In the genomic region with DNA sequence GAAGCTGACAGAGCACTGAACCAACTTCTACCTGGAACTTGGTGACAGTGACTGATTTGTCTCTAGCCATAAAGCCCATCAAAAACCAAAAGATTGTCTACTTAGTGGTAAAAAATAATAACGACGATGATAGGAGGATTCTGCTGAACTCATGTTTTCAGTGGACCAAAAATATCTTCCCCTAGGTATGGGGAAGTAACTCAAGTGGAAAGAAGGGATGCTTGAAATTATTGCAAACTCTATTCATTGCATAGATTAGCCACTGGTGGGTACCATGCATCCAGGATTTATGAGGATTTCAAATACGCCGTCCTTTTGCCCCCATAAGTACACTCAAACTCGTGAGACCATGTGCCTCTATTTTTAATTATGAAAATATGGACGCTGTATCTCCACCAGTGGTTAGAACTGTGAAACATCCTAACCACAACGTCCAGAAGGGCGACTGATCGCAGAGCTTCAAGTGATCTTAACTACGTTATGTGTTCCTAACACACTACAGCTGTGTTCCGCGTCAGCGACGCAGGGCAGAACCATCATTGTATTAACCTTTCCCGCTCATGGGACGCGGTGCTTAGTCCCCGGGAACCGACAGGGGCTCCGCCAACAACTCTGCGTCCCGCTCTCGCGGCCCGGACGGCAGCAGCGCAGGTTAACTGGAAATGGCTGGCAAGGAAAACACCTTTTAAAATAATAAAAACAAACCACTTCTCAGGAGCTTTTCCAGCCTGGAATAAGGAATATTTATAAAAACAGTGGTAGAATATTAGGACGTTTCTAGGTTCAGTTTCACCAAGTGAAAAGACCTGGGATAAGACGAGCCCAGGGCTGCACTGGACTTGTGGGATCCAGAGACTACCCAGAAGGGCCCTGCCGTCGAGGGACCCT, we compare ENCODE assay signal across 9 cellular contexts. TPM values are rescaled to one million over a fixed set of nuclear protein-coding genes. Genes with fewer than 3 reads are reported as not detected.
DNase-seq lines count a peak whose midpoint lies in the region; ATAC-seq and TF ChIP-seq lines count a peak whose summit lies in the region.
"Had no signal": no experiment of that assay in that cellular context is flagged by ENCODE, and none has a peak within 500 bp of the region (broad histone marks: within the 10 kb centered on the region; RNA-seq: fewer than 3 reads in every experiment).

No MANE protein-coding gene starts in this region.

- 1% methylated on average over 25 of the region's 31 CpGs for WGBS in esophagus muscularis mucosa

- H3K9me2 ChIP-seq in OCI-LY7 (ENCODE audit: insufficient read depth, low read length): no peaks in the 10 kb centered on the region

- peak overlapping the region; percentile 81 for H3K27ac ChIP-seq in OCI-LY7 (ENCODE audit: low read depth, low read length, poor library complexity, severe bottlenecking)
- peak overlapping the region; percentile 88 to 93 (median 90) for H3K27ac ChIP-seq in esophagus muscularis mucosa (replicated peaks in 1 of 4)
- H3K27ac ChIP-seq in naive thymus-derived CD4-positive, alpha-beta T cell (ENCODE audit: low read depth, low read length): peak overlapping the region; percentile 91

- peaks cover 0 to 3% (median 0%) of the 10 kb centered on the region in 11 donors for H3K9me3 Mint-ChIP-seq in naive thymus-derived CD4-positive, alpha-beta T cell
- H3K9me3 Mint-ChIP-seq in stimulated activated naive CD8-positive, alpha-beta T cell treated with anti-CD3 and anti-CD28 coated beads, Interleukin-15, Interleukin-2, amounts not matched to agents 100 ng/mL and 50 ng/mL, for 24 hours: no peaks in the 10 kb centered on the region

- H3K27me3 Mint-ChIP-seq in naive thymus-derived CD4-positive, alpha-beta T cell: peaks cover 0 to 2% (median 0%) of the 10 kb centered on the region in 5 donors
- H3K27me3 Mint-ChIP-seq in stimulated activated naive CD8-positive, alpha-beta T cell treated with anti-CD3 and anti-CD28 coated beads, Interleukin-15, Interleukin-2, amounts not matched to agents 100 ng/mL and 50 ng/mL, for 24 hours: no peaks in the 10 kb centered on the region

- TF ChIP-seq CTCF in BJ (IDR thresholded peaks at IDR 0.05; ENCODE audit: insufficient read depth, low read depth, low read length) (0 out of 2 replicates have a peak, but pooled peaks have one; percentile 26), OCI-LY7 (conservative IDR thresholded peaks at IDR 0.05; ENCODE audit: low read length) (0 out of 2 replicates have a peak, but pooled peaks have one; percentile 36), esophagus muscularis mucosa (IDR thresholded peaks at IDR 0.05) (peak in 1 of 3 experiments; percentile 25)

- H3K36me3 ChIP-seq in BJ (ENCODE audit: control insufficient read depth, insufficient read depth, low read length): peaks cover 1% of the 10 kb centered on the region
- peaks cover 33% of the 10 kb centered on the region for H3K36me3 ChIP-seq in OCI-LY7 (ENCODE audit: insufficient read depth, low read length)
- H3K36me3 ChIP-seq in esophagus muscularis mucosa: peaks cover 7 to 30% (median 14%) of the 10 kb centered on the region in 4 donors
- H3K36me3 ChIP-seq in naive thymus-derived CD4-positive, alpha-beta T cell (ENCODE audit: control insufficient read depth in 2 of 3, insufficient read depth in 3 of 3, low read length in 3 of 3): peaks cover 14 to 27% (median 15%) of the 10 kb centered on the region in 3 experiments

- ATAC-seq in GM19328 (IDR thresholded peaks at IDR 0.05; ENCODE audit: unreplicated experiment): peak; percentile 33
- ATAC-seq in HG03521 (IDR thresholded peaks at IDR 0.05; ENCODE audit: unreplicated experiment): peak; percentile 28
- peak; percentile 10 for ATAC-seq in naive thymus-derived CD4-positive, alpha-beta T cell

- CTCF ChIA-PET in BJ (lab: Yijun Ruan, JAX): interaction anchor here (0.9 kb wide), 1 partner anchor 66 kb away, joined by 3 read pairs; no protein-coding TSS in a partner anchor
- CTCF ChIA-PET in OCI-LY7 (lab: Charles Lee; ENCODE audit: unreplicated experiment): no interaction called here
- CTCF ChIA-PET in naive thymus-derived CD4-positive, alpha-beta T cell (lab: Charles Lee): interaction anchor here (2.0 kb wide), 1 partner anchor 80 kb away, joined by 8 read pairs; a partner anchor contains a TSS

- no peak for TF ChIP-seq EP300 in esophagus muscularis mucosa (IDR thresholded peaks at IDR 0.05)

- DNase-seq in BJ (ENCODE audit: low read depth) (peak; percentile 1), OCI-LY7 (ENCODE audit: low spot score) (peak; percentile 83), activated T-cell treated with anti-CD3 and anti-CD28 coated beads for 48 hours (ENCODE audit: low read depth) (peak; percentile 51), esophagus muscularis mucosa (ENCODE audit: extremely low spot score) (no peak)
- peak in 8 of 9 donors; percentile 11 to 61 (median 40) for DNase-seq in naive thymus-derived CD4-positive, alpha-beta T cell

- peaks cover 2 to 18% (median 12%) of the 10 kb centered on the region in 5 donors for H3K36me3 Mint-ChIP-seq in naive thymus-derived CD4-positive, alpha-beta T cell
- H3K36me3 Mint-ChIP-seq in stimulated activated naive CD8-positive, alpha-beta T cell treated with anti-CD3 and anti-CD28 coated beads, Interleukin-15, Interleukin-2, amounts not matched to agents 100 ng/mL and 50 ng/mL, for 24 hours (ENCODE audit: low read depth): peaks cover 20% of the 10 kb centered on the region

- H3K4me1 ChIP-seq in OCI-LY7 (ENCODE audit: insufficient read depth, low read length, poor library complexity, severe bottlenecking) (peaks cover 14% of the 10 kb centered on the region), esophagus muscularis mucosa (peaks cover 21 to 33% (median 32%) of the 10 kb centered on the region in 4 donors)
- peaks cover 13 to 23% of the 10 kb centered on the region in 2 donors for H3K4me1 ChIP-seq in naive thymus-derived CD4-positive, alpha-beta T cell (ENCODE audit: control insufficient read depth in 2 of 2, insufficient read depth in 2 of 2, low read length in 2 of 2)

- intact Hi-C loops in OCI-LY7 (cut with micrococcal nuclease; ENCODE audit: unreplicated experiment): loop anchor here (1.0 to 5.0 kb wide), 6 partner anchors 60 to 705 kb away; a partner anchor contains a TSS
- intact Hi-C loops in esophagus muscularis mucosa (cut with DNase I): no loop called here
- intact Hi-C loops in naive thymus-derived CD4-positive, alpha-beta T cell (cut with micrococcal nuclease): loop anchor here (1.0 to 5.0 kb wide), 25 partner anchors 63 to 1477 kb away; a partner anchor contains a TSS

- H3K4me3 ChIP-seq in BJ (ENCODE audit: low read depth, low read length) (peak overlapping the region; percentile 89), OCI-LY7 (ENCODE audit: low read depth, low read length, poor library complexity, severe bottlenecking) (peak overlapping the region; percentile 84), esophagus muscularis mucosa (peak overlapping the region; percentile 87 to 98 (median 92))
- peak overlapping the region; percentile 85 for H3K4me3 ChIP-seq in naive thymus-derived CD4-positive, alpha-beta T cell (ENCODE audit: low read length)

- H3K27me3 ChIP-seq in BJ (ENCODE audit: control insufficient read depth, insufficient read depth, low read length) (no peaks in the 10 kb centered on the region), esophagus muscularis mucosa (no peaks in the 10 kb centered on the region)
- H3K27me3 ChIP-seq in naive thymus-derived CD4-positive, alpha-beta T cell (ENCODE audit: control insufficient read depth in 2 of 2, insufficient read depth in 2 of 2, low read length in 2 of 2): no peaks in the 10 kb centered on the region

- H4K20me1 ChIP-seq in OCI-LY7 (ENCODE audit: insufficient read depth, low read length): no peaks in the 10 kb centered on the region

- peaks cover 22 to 59% (median 48%) of the 10 kb centered on the region in 7 donors for H3K4me1 Mint-ChIP-seq in naive thymus-derived CD4-positive, alpha-beta T cell
- H3K4me1 Mint-ChIP-seq in stimulated activated naive CD8-positive, alpha-beta T cell treated with anti-CD3 and anti-CD28 coated beads, Interleukin-15, Interleukin-2, amounts not matched to agents 100 ng/mL and 50 ng/mL, for 24 hours (ENCODE audit: low read depth): peaks cover 41% of the 10 kb centered on the region

- H3K4me2 ChIP-seq in OCI-LY7 (ENCODE audit: low read length): peak overlapping the region; percentile 90

- no peaks in the 10 kb centered on the region for H3K9me3 ChIP-seq in OCI-LY7 (ENCODE audit: low read length)
- no peaks in the 10 kb centered on the region for H3K9me3 ChIP-seq in esophagus muscularis mucosa
- no peaks in the 10 kb centered on the region for H3K9me3 ChIP-seq in naive thymus-derived CD4-positive, alpha-beta T cell (ENCODE audit: control insufficient read depth in 2 of 3, low read length in 3 of 3)

- peak overlapping the region; percentile 86 to 96 (median 90) for H3K4me3 Mint-ChIP-seq in naive thymus-derived CD4-positive, alpha-beta T cell
- H3K4me3 Mint-ChIP-seq in stimulated activated naive CD8-positive, alpha-beta T cell treated with anti-CD3 and anti-CD28 coated beads, Interleukin-15, Interleukin-2, amounts not matched to agents 100 ng/mL and 50 ng/mL, for 24 hours: peak overlapping the region; percentile 93

- no peak for TF ChIP-seq POLR2A in esophagus muscularis mucosa (IDR thresholded peaks at IDR 0.05; ENCODE audit: low read depth)

- peak overlapping the region; percentile 89 to 98 (median 95) for H3K27ac Mint-ChIP-seq in naive thymus-derived CD4-positive, alpha-beta T cell
- peak overlapping the region; percentile 87 for H3K27ac Mint-ChIP-seq in stimulated activated naive CD8-positive, alpha-beta T cell treated with anti-CD3 and anti-CD28 coated beads, Interleukin-15, Interleukin-2, amounts not matched to agents 100 ng/mL and 50 ng/mL, for 24 hours

- BruUV-seq in OCI-LY7 (replicated peaks; lab: Mats Ljungman, UMichigan): no TSS peak

- peaks cover 51% of the 10 kb centered on the region for H3K79me2 ChIP-seq in OCI-LY7 (ENCODE audit: insufficient read depth, low read depth, low read length)

- POLR2A ChIA-PET in BJ (lab: Charles Lee): no interaction called here
- POLR2A ChIA-PET in OCI-LY7 (lab: Charles Lee): interaction anchor here (0.6 to 2.2 kb wide), 11 partner anchors 10 to 1788 kb away, joined by 3 to 10 read pairs (median 4); a partner anchor contains a TSS
- POLR2A ChIA-PET in naive thymus-derived CD4-positive, alpha-beta T cell (lab: Charles Lee): interaction anchor here (0.7 to 2.5 kb wide), 7 partner anchors 10 to 395 kb away, joined by 3 to 27 read pairs (median 5); a partner anchor contains a TSS

- peak overlapping the region; percentile 86 for H2AFZ ChIP-seq in OCI-LY7 (ENCODE audit: low read length)

RNA-seq across cellular contexts. Expression of a gene that starts 0.8 kb away (rescaled TPM):
- 8.2 and 14.0 TPM in 2 replicates for polyA plus RNA-seq in BJ (2011; rRNA removed)
- 4.5 and 4.6 TPM in 2 replicates for polyA minus RNA-seq in BJ (2011; rRNA and poly(A)+ RNA removed)
- 28.3 and 28.7 TPM in 2 replicates for total RNA-seq in OCI-LY7 (2014; rRNA removed; shearing (Covaris generic))
- total RNA-seq in OCI-LY7 (2022): 36.0 and 47.4 TPM in 2 replicates
- total RNA-seq in esophagus muscularis mucosa: 10 to 100 TPM; 12.9 to 19.5 (median 14.1) TPM
- 10 to 100 TPM; 18.6 to 43.3 (median 25.6) TPM for total RNA-seq in naive thymus-derived CD4-positive, alpha-beta T cell
- polyA plus RNA-seq in naive thymus-derived CD4-positive, alpha-beta T cell: 1 to 10 TPM; 9.7 to 9.8 TPM

RNA-seq across cellular contexts. Expression of a gene that starts 1.1 kb away (rescaled TPM):
- polyA plus RNA-seq in BJ (2011; rRNA removed): 3.2 and 5.8 TPM in 2 replicates
- polyA minus RNA-seq in BJ (2011; rRNA and poly(A)+ RNA removed): 2.8 and 6.5 TPM in 2 replicates
- 7.7 and 10.7 TPM in 2 replicates for total RNA-seq in OCI-LY7 (2014; rRNA removed; shearing (Covaris generic))
- total RNA-seq in OCI-LY7 (2022) (15.1 and 15.7 TPM in 2 replicates), esophagus muscularis mucosa (10 to 100 TPM in 2 of 4 donors, 1 to 10 TPM in 2; 8.3 to 11.6 (median 10.1) TPM)
- 10 to 100 TPM; 16.9 to 42.7 (median 37.8) TPM for total RNA-seq in naive thymus-derived CD4-positive, alpha-beta T cell
- 10 to 100 TPM; 35.6 to 39.3 TPM for polyA plus RNA-seq in naive thymus-derived CD4-positive, alpha-beta T cell

RNA-seq across cellular contexts. Expression of a gene that starts 49.8 kb away (rescaled TPM):
- polyA plus RNA-seq in BJ (2011; rRNA removed): not detected in 2 replicates
- not detected in 2 replicates for polyA minus RNA-seq in BJ (2011; rRNA and poly(A)+ RNA removed)
- not detected in 2 replicates for total RNA-seq in OCI-LY7 (2014; rRNA removed; shearing (Covaris generic))
- total RNA-seq in OCI-LY7 (2022) (not detected in 2 replicates), esophagus muscularis mucosa (not detected)
- total RNA-seq in naive thymus-derived CD4-positive, alpha-beta T cell: under 1 TPM in 1 of 5 experiments, not detected in 4; 0.24 TPM
- polyA plus RNA-seq in naive thymus-derived CD4-positive, alpha-beta T cell: not detected
- total RNA-seq: T-helper 2 cell treated with Interferon-gamma antibody and Interleukin-4, amounts not matched to agents 100 ng/mL and 5 ng/mL, for 36 hours had no signal
